Comparison of ENCODE assay signal across 9 cellular contexts in the genomic region with DNA sequence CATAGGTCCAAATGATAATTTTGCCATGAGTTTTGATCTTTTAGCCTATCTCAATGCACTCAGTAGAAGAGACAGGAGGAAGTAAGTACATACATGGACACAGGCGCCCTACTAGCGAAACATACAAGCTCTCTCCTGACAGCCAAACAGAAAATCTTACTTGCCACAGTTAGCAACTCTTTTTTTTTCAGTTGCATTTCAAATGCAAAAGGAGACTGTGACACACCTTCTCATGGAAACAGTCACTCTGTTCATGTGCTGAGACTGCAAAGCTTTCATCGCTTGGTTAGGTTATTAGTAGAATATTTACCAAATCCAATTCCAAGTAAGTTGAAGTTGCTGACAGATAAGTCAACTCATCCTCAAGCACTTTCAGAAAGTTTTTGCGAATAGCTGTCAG.
A peak's percentile ranks its signal among the peaks of the same experiment; 100 is the strongest.
DNase-seq lines count a peak whose midpoint lies in the region; ATAC-seq and TF ChIP-seq lines count a peak whose summit lies in the region.
"Had no signal": no experiment of that assay in that cellular context is flagged by ENCODE, and none has a peak within 500 bp of the region (broad histone marks: within the 10 kb centered on the region; RNA-seq: fewer than 3 reads in every experiment).

No MANE protein-coding gene starts in this region.

- H3K36me3 ChIP-seq in breast epithelium, result no peaks in the 10 kb centered on the region
- H3K36me3 ChIP-seq: prostate gland had no signal

- intact Hi-C loops in breast epithelium (cut with DNase I; ENCODE audit: low total_unique reads), result no loop called here

- TF ChIP-seq POLR2A in breast epithelium (IDR thresholded peaks at IDR 0.05), result no peak

- no peaks in the 10 kb centered on the region for H3K9me3 ChIP-seq in breast epithelium
- H3K9me3 ChIP-seq: prostate gland had no signal

- peak; percentile 72 for DNase-seq in epithelial cell of proximal tubule (ENCODE audit: low read depth)
- DNase-seq in ureter (ENCODE audit: low spot score), result no peak
- DNase-seq in breast epithelium (ENCODE audit: low spot score in 2 of 2), result no peak
- no peak for DNase-seq in NCI-H2029 (lab: John Stamatoyannopoulos, UW)
- DNase-seq in occipital lobe (lab: John Stamatoyannopoulos, UW), result no peak

- H3K4me3 ChIP-seq in epithelial cell of proximal tubule (ENCODE audit: low read depth, low read length) (peak overlapping the region; percentile 20), breast epithelium (no peak overlapping the region)
- H3K4me3 ChIP-seq: prostate gland had no signal

- H3K27ac ChIP-seq in breast epithelium, result no peak overlapping the region
- H3K27ac ChIP-seq: prostate gland had no signal

- TF ChIP-seq CTCF in epithelial cell of proximal tubule (conservative IDR thresholded peaks at IDR 0.05; ENCODE audit: low read depth, low read length), result no peak
- TF ChIP-seq CTCF in breast epithelium (IDR thresholded peaks at IDR 0.05), result no peak

- H3K27me3 ChIP-seq in breast epithelium, result no peaks in the 10 kb centered on the region

- peak; percentile 35 for ATAC-seq in GM18861 (IDR thresholded peaks at IDR 0.05; ENCODE audit: unreplicated experiment)
- ATAC-seq in GM21526 (IDR thresholded peaks at IDR 0.05; ENCODE audit: low FRiP score, unreplicated experiment), result peak; percentile 44
- ATAC-seq in HG03342 (IDR thresholded peaks at IDR 0.05; ENCODE audit: unreplicated experiment), result peak; percentile 24

- no peaks in the 10 kb centered on the region for H3K4me1 ChIP-seq in breast epithelium
- H3K4me1 ChIP-seq: prostate gland had no signal
